Comparison of ENCODE assay signal across 9 cellular contexts in genomic region chr3:172449468-172450149, GRCh38. TPM values are rescaled to one million over a fixed set of nuclear protein-coding genes. Genes with fewer than 3 reads are reported as not detected.
DNase-seq lines count a peak whose midpoint lies in the region; ATAC-seq, FAIRE-seq and TF ChIP-seq lines count a peak whose summit lies in the region.
"Had no signal": no experiment of that assay in that cellular context is flagged by ENCODE, and none has a peak within 500 bp of the region (broad histone marks: within the 10 kb centered on the region; RNA-seq: fewer than 3 reads in every experiment).

No MANE protein-coding gene starts in this region.

- no peak for TF ChIP-seq CTCF in A673 (conservative IDR thresholded peaks at IDR 0.05; ENCODE audit: low read depth, low read length)
- TF ChIP-seq CTCF in H9 (conservative IDR thresholded peaks at IDR 0.05): peak; percentile 40; the same call in 2 of the 3 replicates
- no peak for TF ChIP-seq CTCF in K562 (IDR thresholded peaks at IDR 0.05 in 2 of 3, conservative IDR thresholded peaks at IDR 0.05 in 1 of 3; ENCODE audit: insufficient read depth in 2 of 3, low read depth in 1 of 3, low read length in 3 of 3)
- no peak for TF ChIP-seq CTCF in sigmoid colon (IDR thresholded peaks at IDR 0.05)

- peaks cover 22 to 30% of the 10 kb centered on the region in 2 experiments for H3K4me1 Mint-ChIP-seq in H9

- H3K36me3 ChIP-seq in A673 (ENCODE audit: insufficient read depth, low read length, poor library complexity, severe bottlenecking) (no peaks in the 10 kb centered on the region), K562 (ENCODE audit: control insufficient read depth, insufficient read depth, low read length) (no peaks in the 10 kb centered on the region), sigmoid colon (no peaks in the 10 kb centered on the region)
- H3K36me3 ChIP-seq: SJCRH30 had no signal

- no peak overlapping the region for H4K5ac ChIP-seq in H9 (ENCODE audit: insufficient read length, low read depth, low read length)

- no peak overlapping the region for H3K4me3 ChIP-seq in A673 (ENCODE audit: low read depth, low read length, poor library complexity, severe bottlenecking)
- no peak overlapping the region for H3K4me3 ChIP-seq in K562
- no peak overlapping the region for H3K4me3 ChIP-seq in sigmoid colon
- H3K4me3 ChIP-seq: SJCRH30 had no signal

- H3K79me2 ChIP-seq in H9 (ENCODE audit: insufficient read depth, low read length) (no peaks in the 10 kb centered on the region), K562 (ENCODE audit: control insufficient read depth, insufficient read depth, low read length) (no peaks in the 10 kb centered on the region)

- H3K27me3 Mint-ChIP-seq in H9 (ENCODE audit: low read depth): peaks cover 79% of the 10 kb centered on the region

- H3K9me3 Mint-ChIP-seq in H9: peaks cover 3 to 7% of the 10 kb centered on the region in 2 experiments

- no peak overlapping the region for H3K27ac Mint-ChIP-seq in H9

- H3K36me3 Mint-ChIP-seq in H9 (ENCODE audit: insufficient read depth in 1 of 3, low read depth in 3 of 3): peaks cover 0 to 2% (median 0%) of the 10 kb centered on the region in 3 experiments; a peak in 2 of 7 replicates

- peaks cover 7% of the 10 kb centered on the region for H3K23me2 ChIP-seq in H9 (ENCODE audit: insufficient read length, low read depth, low read length, poor library complexity, severe bottlenecking)

- no peak overlapping the region for H4K8ac ChIP-seq in H9 (replicated peaks; ENCODE audit: insufficient read length, low read depth, low read length)

- TF ChIP-seq POLR2A in K562 (conservative IDR thresholded peaks at IDR 0.05): no peak
- TF ChIP-seq POLR2A in sigmoid colon (IDR thresholded peaks at IDR 0.05): no peak

- H2AFZ ChIP-seq in H9 (ENCODE audit: low read length) (no peak overlapping the region), K562 (ENCODE audit: low read depth, low read length) (no peak overlapping the region)

- H2BK12ac ChIP-seq in H9 (ENCODE audit: insufficient read length, low read depth, low read length): no peak overlapping the region

- H3K4me3 Mint-ChIP-seq in H9: peak overlapping the region; percentile 51 to 74

- TF ChIP-seq EP300 in K562 (IDR thresholded peaks at IDR 0.05; ENCODE audit: low read length) (no peak), sigmoid colon (IDR thresholded peaks at IDR 0.05) (no peak)

- H3K9me1 ChIP-seq in K562 (ENCODE audit: control insufficient read depth, insufficient read depth, low read length): no peaks in the 10 kb centered on the region

- H3K14ac ChIP-seq in H9 (ENCODE audit: insufficient read depth, low read length): no peak overlapping the region

- TF ChIP-seq RAD21 in K562 (CRISPR knock-in tag; conservative IDR thresholded peaks at IDR 0.05 in 1 of 2, IDR thresholded peaks at IDR 0.05 in 1 of 2): no peak

- H2BK15ac ChIP-seq in H9 (ENCODE audit: low read depth, low read length): no peak overlapping the region

- H3K4ac ChIP-seq in H9 (ENCODE audit: low read depth, low read length): no peak overlapping the region

- DNase-seq in A673 (ENCODE audit: low spot score): peak; percentile 51
- peak; percentile 79 for DNase-seq in H9
- DNase-seq in K562 (ENCODE audit: extremely low read depth in 1 of 4, low spot score in 3 of 4): peak in 3 of 4 experiments; percentile 23 to 48 (median 28)
- DNase-seq in kidney tubule cell (ENCODE audit: low spot score): peak; percentile 29
- no peak for DNase-seq in putamen (ENCODE audit: low spot score)
- no peak for DNase-seq in sigmoid colon
- DNase-seq in dedifferentiated amniotic fluid mesenchymal stem cell (ENCODE audit: extremely low spot score): no peak
- DNase-seq: SJCRH30 had no signal

- H3K27me3 ChIP-seq in A673 (replicated peaks; ENCODE audit: insufficient read depth, low read depth, low read length, poor library complexity) (peaks cover 100% of the 10 kb centered on the region), H9 (ENCODE audit: insufficient read depth, low read length) (peaks cover 35% of the 10 kb centered on the region), K562 (ENCODE audit: control insufficient read depth in 2 of 2, insufficient read depth in 2 of 2, low read length in 2 of 2) (peaks cover 20 to 38% of the 10 kb centered on the region in 2 experiments; a peak in 4 of 5 replicates), sigmoid colon (peaks cover 24 to 58% (median 32%) of the 10 kb centered on the region in 3 donors)
- H3K27me3 ChIP-seq: SJCRH30 had no signal

- H3K56ac ChIP-seq in H9 (ENCODE audit: insufficient read length, low read depth, low read length): no peak overlapping the region

- H3K18ac ChIP-seq in H9 (ENCODE audit: insufficient read length, low read depth, low read length): no peak overlapping the region

- no peak overlapping the region for H2BK20ac ChIP-seq in H9 (ENCODE audit: low read depth, low read length, poor library complexity, severe bottlenecking)

- in situ Hi-C loops in K562 (cut with MboI): no loop called here

- H2BK120ac ChIP-seq in H9 (ENCODE audit: low read depth, low read length, poor library complexity, severe bottlenecking): no peak overlapping the region

- H3T11ph ChIP-seq in H9 (ENCODE audit: low read length): no peak overlapping the region

- H3K27ac ChIP-seq in A673 (ENCODE audit: low read depth, low read length, poor library complexity, severe bottlenecking): no peak overlapping the region
- no peak overlapping the region for H3K27ac ChIP-seq in H9 (ENCODE audit: insufficient read length, low read depth, low read length)
- H3K27ac ChIP-seq in K562 (ENCODE audit: extremely low read depth, low read depth, low read length): no peak overlapping the region
- no peak overlapping the region for H3K27ac ChIP-seq in sigmoid colon
- H3K27ac ChIP-seq: SJCRH30 had no signal

- H3K9ac ChIP-seq in H9 (ENCODE audit: extremely low read depth, insufficient read length, low read length) (no peak overlapping the region), K562 (ENCODE audit: insufficient read depth in 1 of 2, low read depth in 2 of 2, low read length in 2 of 2) (no peak overlapping the region)

- no peak overlapping the region for H2BK5ac ChIP-seq in H9 (ENCODE audit: insufficient read length, low read length)

- intact Hi-C loops in A673 (cut with micrococcal nuclease; ENCODE audit: unreplicated experiment): no loop called here
- intact Hi-C loops in K562 (cut with micrococcal nuclease): no loop called here
- intact Hi-C loops in sigmoid colon (cut with DNase I): no loop called here

- H3K9me3 ChIP-seq in A673 (ENCODE audit: low read depth, low read length, poor library complexity, severe bottlenecking) (no peaks in the 10 kb centered on the region), H9 (ENCODE audit: control insufficient read depth, low read depth, low read length) (no peaks in the 10 kb centered on the region), K562 (replicated peaks; ENCODE audit: control insufficient read depth, insufficient read depth, low read depth, low read length) (no peaks in the 10 kb centered on the region), sigmoid colon (no peaks in the 10 kb centered on the region)
- H3K9me3 ChIP-seq: SJCRH30 had no signal

- peaks cover 4% of the 10 kb centered on the region for H4K20me1 ChIP-seq in H9 (ENCODE audit: control insufficient read depth, insufficient read depth, insufficient read length)
- no peaks in the 10 kb centered on the region for H4K20me1 ChIP-seq in K562 (replicated peaks; ENCODE audit: control insufficient read depth, insufficient read depth, low read length)

- H3K4me1 ChIP-seq in A673 (ENCODE audit: insufficient read depth, low read length, poor library complexity, severe bottlenecking) (no peaks in the 10 kb centered on the region), H9 (ENCODE audit: insufficient read depth, low read length) (no peaks in the 10 kb centered on the region), K562 (replicated peaks in 1 of 2; ENCODE audit: control insufficient read depth in 2 of 2, insufficient read depth in 2 of 2, low read length in 2 of 2) (peaks cover 0 to 14% of the 10 kb centered on the region in 2 experiments; a peak in 2 of 5 replicates), sigmoid colon (peaks cover 0 to 22% (median 5%) of the 10 kb centered on the region in 4 donors)
- H3K4me1 ChIP-seq: SJCRH30 had no signal

- POLR2A ChIA-PET in A673 (lab: Charles Lee; ENCODE audit: low non-redundant PET) (no interaction called here), K562 (lab: Yijun Ruan, JAX) (no interaction called here)

- no CpG with 5 or more reads among the region's 34 CpGs for WGBS in H9 (ENCODE audit: extremely low coverage, insufficient read length, low lambda C conversion rate)
- 21% methylated on average over 32 of the region's 34 CpGs for WGBS in K562 (ENCODE audit: insufficient coverage, low coverage, missing lambda C conversion rate)
- WGBS in sigmoid colon, 2 donors: 7 to 19% methylated on average over 34 of the region's 34 CpGs

- no peak overlapping the region for H3K23ac ChIP-seq in H9 (ENCODE audit: insufficient read length, low read depth, low read length)

- peak overlapping the region; percentile 45 for H3K4me2 ChIP-seq in H9 (ENCODE audit: insufficient read depth, insufficient read length, low read length)
- H3K4me2 ChIP-seq in K562 (ENCODE audit: insufficient read depth, low read length): no peak overlapping the region

- no TSS peak for BruUV-seq in A673 (replicated peaks; lab: Mats Ljungman, UMichigan)
- BruUV-seq in K562 (replicated peaks; lab: Mats Ljungman, UMichigan): no TSS peak

- no peak overlapping the region for H2AK5ac ChIP-seq in H9 (ENCODE audit: insufficient read length, low read length)

- no peaks in the 10 kb centered on the region for H3K79me1 ChIP-seq in H9 (ENCODE audit: insufficient read depth, low read depth, low read length, poor library complexity, severe bottlenecking)

- no peak for FAIRE-seq in K562 (lab: Jason Lieb, UNC)

- ATAC-seq in K562: peak; percentile 87
- ATAC-seq in GM18909 (IDR thresholded peaks at IDR 0.05; ENCODE audit: poor library complexity, unreplicated experiment): no peak

- CTCF ChIA-PET in A673 (lab: Charles Lee): no interaction called here
- CTCF ChIA-PET in K562 (lab: Yijun Ruan, JAX; ENCODE audit: low intra/inter-chr PET ratio): no interaction called here

- H4K91ac ChIP-seq in H9 (ENCODE audit: insufficient read length, low read depth, low read length): no peak overlapping the region

RNA-seq across cellular contexts. Expression of gene GHSR, which starts 1.4 kb away (rescaled TPM):
- not detected in 2 replicates for total RNA-seq in A673 (2021)
- total RNA-seq in H9 (2021): not detected in 2 replicates
- total RNA-seq in K562 (2011; cell fraction: chromatin; rRNA removed; ENCODE audit: low replicate concordance): not detected in 2 replicates
- not detected in 2 replicates for total RNA-seq in K562 (2011; cell fraction: nucleolus; rRNA removed)
- not detected in 2 replicates for total RNA-seq in K562 (2011; cell fraction: nucleoplasm; rRNA removed)
- not detected in 2 replicates for total RNA-seq in K562 (2014; rRNA removed)
- not detected in 2 replicates for total RNA-seq in K562 (2014; rRNA removed; fragmentation: Illumina TruSeq; extraction: Trizol)
- not detected in 2 replicates for total RNA-seq in K562 (2015; rRNA removed; fragmentation: Illumina TruSeq; extraction: Trizol)
- not detected in 2 replicates for total RNA-seq in K562 (2021)
- polyA plus RNA-seq in K562 (2011; rRNA removed): not detected in 2 replicates
- polyA plus RNA-seq in K562 (2011; cell fraction: cytosol; rRNA removed): not detected in 2 replicates
- not detected in 2 replicates for polyA plus RNA-seq in K562 (2011; cell fraction: nucleus; rRNA removed)
- polyA plus RNA-seq in K562 (2012): not detected in 2 replicates
- not detected in 2 replicates for polyA plus RNA-seq in K562 (2014; fragmentation: Illumina TruSeq; extraction: Trizol)
- polyA plus RNA-seq in K562 (2014; fragmentation: Nextera tagmentation; extraction: Ambion mirVana): not detected
- not detected in 2 replicates for polyA plus RNA-seq in K562 (2014; rRNA removed)
- polyA minus RNA-seq in K562 (2011; rRNA and poly(A)+ RNA removed): not detected in 2 replicates
- polyA minus RNA-seq in K562 (2011; cell fraction: cytosol; rRNA and poly(A)+ RNA removed): not detected in 2 replicates
- not detected in 2 replicates for polyA minus RNA-seq in K562 (2011; cell fraction: nucleus; rRNA and poly(A)+ RNA removed)
- total RNA-seq in sigmoid colon: under 1 TPM in 2 of 4 donors, not detected in 2; 0.55 to 0.99 TPM
- not detected for polyA plus RNA-seq in sigmoid colon

Comparison
In these comparisons a context has a peak if more than half of its experiments do, and no peak if none do; other contexts are left out.
1. DNase-seq: peak in A673 (single experiment), H9 (single experiment), K562 (3 of 4) and kidney tubule cell (single experiment); none in putamen (single experiment), sigmoid colon (single experiment) and dedifferentiated amniotic fluid mesenchymal stem cell (single experiment).